Comparison of ENCODE assay signal across 16 cellular contexts in genomic region chr20:46582648-46583047, GRCh38. TPM values are rescaled to one million over a fixed set of nuclear protein-coding genes. Genes with fewer than 3 reads are reported as not detected.
"Had no signal": no experiment of that assay in that cellular context is flagged by ENCODE, and none has a peak within 500 bp of the region (broad histone marks: within the 10 kb centered on the region; RNA-seq: fewer than 3 reads in every experiment).

No MANE protein-coding gene starts in this region.

- H3K9me3 ChIP-seq: gastroesophageal sphincter, left ventricle myocardium inferior, testis, upper lobe of right lung had no signal

- H3K27me3 Mint-ChIP-seq: progenitor cell of endocrine pancreas had no signal

- H3K4me3 Mint-ChIP-seq: activated T-helper 17 cell treated with anti-CD3 and anti-CD28 coated beads, Interleukin-2, amount 50 U/mL, for 72 hours; nephron; stimulated activated naive CD8-positive, alpha-beta T cell treated with anti-CD3 and anti-CD28 coated beads, Interleukin-15, Interleukin-2, amounts not matched to agents 100 ng/mL and 50 ng/mL, for 24 hours; T-helper 2 cell treated with Interferon-gamma antibody and Interleukin-4, amounts not matched to agents 5 μg/mL and 100 μg/mL, for 36 hours had no signal

- H3K4me1 ChIP-seq: gastroesophageal sphincter, left ventricle myocardium inferior, testis, upper lobe of right lung had no signal

- H3K27ac Mint-ChIP-seq: activated T-helper 17 cell treated with anti-CD3 and anti-CD28 coated beads, Interleukin-2, amount 50 U/mL, for 72 hours; nephron; progenitor cell of endocrine pancreas; stimulated activated naive CD8-positive, alpha-beta T cell treated with anti-CD3 and anti-CD28 coated beads, Interleukin-15, Interleukin-2, amounts not matched to agents 100 ng/mL and 50 ng/mL, for 24 hours; T-helper 2 cell treated with Interferon-gamma antibody and Interleukin-4, amounts not matched to agents 5 μg/mL and 100 μg/mL, for 36 hours had no signal

- ATAC-seq: activated T-helper 17 cell treated with anti-CD3 and anti-CD28 coated beads, Interleukin-2, amount 50 U/mL, for 72 hours; gastroesophageal sphincter; right cardiac atrium; upper lobe of right lung had no signal

- DNase-seq: activated naive CD4-positive, alpha-beta T cell treated with Interleukin-2 at 50 U/mL for 16 hours; dermis blood vessel endothelial cell; left ventricle myocardium inferior; right cardiac atrium; testis; upper lobe of right lung had no signal

- H3K4me3 ChIP-seq: gastroesophageal sphincter, left ventricle myocardium inferior, testis, upper lobe of right lung had no signal

- H3K36me3 ChIP-seq: gastroesophageal sphincter, left ventricle myocardium inferior, upper lobe of right lung had no signal

- H3K27ac ChIP-seq: gastroesophageal sphincter, left ventricle myocardium inferior, testis, upper lobe of right lung had no signal

- H3K27me3 ChIP-seq: gastroesophageal sphincter, testis, upper lobe of right lung had no signal

- H3K4me1 Mint-ChIP-seq: activated T-helper 17 cell treated with anti-CD3 and anti-CD28 coated beads, Interleukin-2, amount 50 U/mL, for 72 hours; nephron had no signal

- H3K9me3 Mint-ChIP-seq: activated T-helper 17 cell treated with anti-CD3 and anti-CD28 coated beads, Interleukin-2, amount 50 U/mL, for 72 hours; stimulated activated naive CD8-positive, alpha-beta T cell treated with anti-CD3 and anti-CD28 coated beads, Interleukin-15, Interleukin-2, amounts not matched to agents 100 ng/mL and 50 ng/mL, for 24 hours; T-helper 2 cell treated with Interferon-gamma antibody and Interleukin-4, amounts not matched to agents 5 μg/mL and 100 μg/mL, for 36 hours had no signal

RNA-seq across cellular contexts. Expression of gene OCSTAMP, which starts 32.2 kb away (rescaled TPM):
- total RNA-seq: aorta, chondrocyte, dermis blood vessel endothelial cell, gastroesophageal sphincter, kidney epithelial cell, left ventricle myocardium inferior, progenitor cell of endocrine pancreas, right cardiac atrium had no signal
- polyA plus RNA-seq: aorta, esophagus, right cardiac atrium had no signal
